ENCODE assay signal across 8 cellular contexts in genomic region chr21:28336299-28336698, GRCh38.
DNase-seq lines count a peak whose midpoint lies in the region; ATAC-seq and TF ChIP-seq lines count a peak whose summit lies in the region.

No MANE protein-coding gene starts in this region.

- no peaks in the 10 kb centered on the region for H3K36me3 ChIP-seq in ACC112 (ENCODE audit: insufficient read depth, low read length)
- no peaks in the 10 kb centered on the region for H3K36me3 ChIP-seq in kidney epithelial cell (ENCODE audit: control insufficient read depth, insufficient read depth, low read length)

- H3K27me3 Mint-ChIP-seq in stimulated activated naive B cell treated with anti-CD40 and anti-IgM and Interleukin-4, amounts not matched to agents 10 μg/mL and 1 μg/mL and 100 μg/mL, for 72 hours: no peaks in the 10 kb centered on the region

- no peaks in the 10 kb centered on the region for H3K79me2 ChIP-seq in ACC112 (ENCODE audit: control insufficient read depth, insufficient read depth, low read length, unreplicated experiment)

- DNase-seq in LNCaP clone FGC (ENCODE audit: low read depth) (peak; percentile 82), astrocyte of the hippocampus (ENCODE audit: low read depth, low spot score) (peak; percentile 53), kidney epithelial cell (ENCODE audit: low read depth) (peak; percentile 47), NCI-H2227 treated with DMSO at 0.1 percent for 48 hours (lab: John Stamatoyannopoulos, UW) (no peak)
- no peak for DNase-seq in stimulated activated naive B cell treated with anti-CD40 and anti-IgM and Interleukin-4, amounts not matched to agents 10 μg/mL and 1 μg/mL and 100 μg/mL, for 72 hours

- H3K4me1 Mint-ChIP-seq in stimulated activated naive B cell treated with anti-CD40 and anti-IgM and Interleukin-4, amounts not matched to agents 10 μg/mL and 1 μg/mL and 100 μg/mL, for 72 hours: no peaks in the 10 kb centered on the region

- no peak overlapping the region for H3K27ac Mint-ChIP-seq in stimulated activated naive B cell treated with anti-CD40 and anti-IgM and Interleukin-4, amounts not matched to agents 10 μg/mL and 1 μg/mL and 100 μg/mL, for 72 hours

- H3K4me3 ChIP-seq in ACC112 (ENCODE audit: low read depth, low read length) (no peak overlapping the region), LNCaP clone FGC (ENCODE audit: low read depth, low read length) (no peak overlapping the region), kidney epithelial cell (ENCODE audit: low read depth, low read length) (no peak overlapping the region)

- no peaks in the 10 kb centered on the region for H3K27me3 ChIP-seq in ACC112 (ENCODE audit: insufficient read depth, low read length)
- H3K27me3 ChIP-seq in kidney epithelial cell (ENCODE audit: control insufficient read depth, insufficient read depth, low read length): no peaks in the 10 kb centered on the region

- H3K4me3 Mint-ChIP-seq in stimulated activated naive B cell treated with anti-CD40 and anti-IgM and Interleukin-4, amounts not matched to agents 10 μg/mL and 1 μg/mL and 100 μg/mL, for 72 hours: no peak overlapping the region

- no peak for ATAC-seq in stimulated activated naive B cell treated with anti-CD40 and anti-IgM and Interleukin-4, amounts not matched to agents 10 μg/mL and 1 μg/mL and 100 μg/mL, for 72 hours (replicated peaks)
- ATAC-seq in HG03039 (IDR thresholded peaks at IDR 0.05; ENCODE audit: unreplicated experiment): no peak
- no peak for ATAC-seq in HG02970 (IDR thresholded peaks at IDR 0.05; ENCODE audit: low FRiP score, unreplicated experiment)

- no peaks in the 10 kb centered on the region for H3K9me3 Mint-ChIP-seq in stimulated activated naive B cell treated with anti-CD40 and anti-IgM and Interleukin-4, amounts not matched to agents 10 μg/mL and 1 μg/mL and 100 μg/mL, for 72 hours

- TF ChIP-seq CTCF in LNCaP clone FGC (IDR thresholded peaks at IDR 0.05; ENCODE audit: control insufficient read depth, extremely low read depth, insufficient read depth) (peak; percentile 64), kidney epithelial cell (IDR thresholded peaks at IDR 0.05; ENCODE audit: insufficient read depth, low read length, poor library complexity, severe bottlenecking) (peak; percentile 45)

- peak overlapping the region; percentile 4 for H2AFZ ChIP-seq in ACC112 (ENCODE audit: low read length, unreplicated experiment)

- peak overlapping the region; percentile 50 for H3K27ac ChIP-seq in ACC112 (ENCODE audit: low read depth, low read length)

- H3K4me1 ChIP-seq in ACC112 (ENCODE audit: control insufficient read depth, insufficient read depth, low read length, unreplicated experiment): peaks cover 35% of the 10 kb centered on the region

- no peaks in the 10 kb centered on the region for H3K36me3 Mint-ChIP-seq in stimulated activated naive B cell treated with anti-CD40 and anti-IgM and Interleukin-4, amounts not matched to agents 10 μg/mL and 1 μg/mL and 100 μg/mL, for 72 hours

Comparison
In these comparisons a context has a peak if more than half of its experiments do, and no peak if none do; other contexts are left out.
1. DNase-seq: peak in LNCaP clone FGC (single experiment), astrocyte of the hippocampus (single experiment) and kidney epithelial cell (single experiment); none in stimulated activated naive B cell treated with anti-CD40 and anti-IgM and Interleukin-4, amounts not matched to agents 10 μg/mL and 1 μg/mL and 100 μg/mL, for 72 hours (single experiment) and NCI-H2227 treated with DMSO at 0.1 percent for 48 hours (single experiment).